In the genomic region with DNA sequence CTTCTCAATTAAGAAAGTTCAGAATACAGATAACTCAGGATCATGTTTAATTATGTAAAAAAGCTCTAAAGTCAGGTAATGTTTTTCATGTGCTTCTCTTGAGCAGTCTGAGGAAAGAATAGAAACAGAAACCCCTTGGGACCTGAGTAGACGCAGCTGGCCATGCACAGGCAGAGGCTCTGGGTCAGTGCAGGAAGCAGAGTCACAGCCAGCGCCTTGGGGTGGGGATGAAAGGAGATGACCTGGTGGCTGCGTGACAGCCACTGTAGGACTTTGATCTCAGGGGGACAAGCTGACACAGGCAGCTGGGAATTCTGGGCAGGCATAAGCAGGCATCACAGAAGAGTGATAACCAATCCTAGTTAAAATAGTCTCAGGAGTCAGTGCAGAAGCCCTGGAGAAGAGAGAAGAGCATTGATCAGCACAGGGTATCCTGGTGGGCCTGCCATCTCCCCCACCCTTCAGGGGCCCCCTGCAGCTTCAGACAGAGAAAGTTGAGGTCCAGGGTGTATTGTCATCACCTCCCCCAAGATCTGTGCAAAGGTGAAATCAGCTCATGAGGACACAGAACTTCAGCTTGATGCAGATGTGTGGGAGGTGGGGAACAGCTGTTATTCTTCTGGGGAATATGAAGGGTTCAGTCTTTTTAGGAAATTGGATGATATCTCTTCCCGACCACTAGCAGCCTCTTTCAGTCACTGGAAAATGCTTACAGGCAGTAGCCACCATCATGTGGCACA, we compare ENCODE assay signal across 1 cellular context.
A peak's percentile ranks its signal among the peaks of the same experiment; 100 is the strongest.
TF ChIP-seq lines count a peak whose summit lies in the region.

No MANE protein-coding gene starts in this region.

TF ChIP-seq in GM12878, 131 proteins besides CTCF, POLR2A, EP300 and RAD21 (continued from another document):
- TF ChIP-seq, protein P1, sequence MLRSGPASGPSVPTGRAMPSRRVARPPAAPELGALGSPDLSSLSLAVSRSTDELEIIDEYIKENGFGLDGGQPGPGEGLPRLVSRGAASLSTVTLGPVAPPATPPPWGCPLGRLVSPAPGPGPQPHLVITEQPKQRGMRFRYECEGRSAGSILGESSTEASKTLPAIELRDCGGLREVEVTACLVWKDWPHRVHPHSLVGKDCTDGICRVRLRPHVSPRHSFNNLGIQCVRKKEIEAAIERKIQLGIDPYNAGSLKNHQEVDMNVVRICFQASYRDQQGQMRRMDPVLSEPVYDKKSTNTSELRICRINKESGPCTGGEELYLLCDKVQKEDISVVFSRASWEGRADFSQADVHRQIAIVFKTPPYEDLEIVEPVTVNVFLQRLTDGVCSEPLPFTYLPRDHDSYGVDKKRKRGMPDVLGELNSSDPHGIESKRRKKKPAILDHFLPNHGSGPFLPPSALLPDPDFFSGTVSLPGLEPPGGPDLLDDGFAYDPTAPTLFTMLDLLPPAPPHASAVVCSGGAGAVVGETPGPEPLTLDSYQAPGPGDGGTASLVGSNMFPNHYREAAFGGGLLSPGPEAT (IDR thresholded peaks at IDR 0.05; ENCODE audit: low read depth), result no peak
- TF ChIP-seq KAT2A (conservative IDR thresholded peaks at IDR 0.05; ENCODE audit: control insufficient read depth, low read depth, low read length) (no peak), HCFC1 (IDR thresholded peaks at IDR 0.05; ENCODE audit: low read length) (no peak), HDAC6 (IDR thresholded peaks at IDR 0.05; ENCODE audit: unreplicated experiment) (no peak), TARDBP (IDR thresholded peaks at IDR 0.05; ENCODE audit: borderline replicate concordance) (no peak), RBBP5 (conservative IDR thresholded peaks at IDR 0.05) (no peak), TCF12 (IDR thresholded peaks at IDR 0.05; ENCODE audit: low read depth, low read length) (peak; percentile 48; the same call in 1 of the 2 replicates), CEBPB (IDR thresholded peaks at IDR 0.05; ENCODE audit: borderline replicate concordance in 1 of 2, low read depth in 2 of 2, low read length in 2 of 2) (no peak), MTA3 (IDR thresholded peaks at IDR 0.05; ENCODE audit: borderline replicate concordance, low read length) (no peak), POLR2AphosphoS2 (IDR thresholded peaks at IDR 0.05; ENCODE audit: low read depth, low read length) (no peak), KDM1A (IDR thresholded peaks at IDR 0.05; ENCODE audit: borderline replicate concordance) (no peak), CBX3 (IDR thresholded peaks at IDR 0.05; ENCODE audit: borderline replicate concordance, low read depth) (no peak), CHD4 (IDR thresholded peaks at IDR 0.05) (no peak), JUND (IDR thresholded peaks at IDR 0.05; ENCODE audit: low read depth, low read length) (no peak), ZZZ3 (IDR thresholded peaks at IDR 0.05; ENCODE audit: control insufficient read depth, insufficient read length, low read depth) (no peak), CBX5 (IDR thresholded peaks at IDR 0.05; ENCODE audit: low read depth) (no peak), CREM (IDR thresholded peaks at IDR 0.05; ENCODE audit: low read depth) (no peak), POLR2AphosphoS5 (IDR thresholded peaks at IDR 0.05; ENCODE audit: low read length) (0 out of 2 replicates have a peak, but pooled peaks have one; percentile 18), MEF2B (IDR thresholded peaks at IDR 0.05; ENCODE audit: partially characterized antibody, poor library complexity, severe bottlenecking) (peak; percentile 44), ASH2L (IDR thresholded peaks at IDR 0.05; ENCODE audit: borderline replicate concordance, low read depth) (no peak), MYB (IDR thresholded peaks at IDR 0.05; ENCODE audit: borderline replicate concordance, low read depth, low read length) (no peak)
- TF ChIP-seq, protein P2, sequence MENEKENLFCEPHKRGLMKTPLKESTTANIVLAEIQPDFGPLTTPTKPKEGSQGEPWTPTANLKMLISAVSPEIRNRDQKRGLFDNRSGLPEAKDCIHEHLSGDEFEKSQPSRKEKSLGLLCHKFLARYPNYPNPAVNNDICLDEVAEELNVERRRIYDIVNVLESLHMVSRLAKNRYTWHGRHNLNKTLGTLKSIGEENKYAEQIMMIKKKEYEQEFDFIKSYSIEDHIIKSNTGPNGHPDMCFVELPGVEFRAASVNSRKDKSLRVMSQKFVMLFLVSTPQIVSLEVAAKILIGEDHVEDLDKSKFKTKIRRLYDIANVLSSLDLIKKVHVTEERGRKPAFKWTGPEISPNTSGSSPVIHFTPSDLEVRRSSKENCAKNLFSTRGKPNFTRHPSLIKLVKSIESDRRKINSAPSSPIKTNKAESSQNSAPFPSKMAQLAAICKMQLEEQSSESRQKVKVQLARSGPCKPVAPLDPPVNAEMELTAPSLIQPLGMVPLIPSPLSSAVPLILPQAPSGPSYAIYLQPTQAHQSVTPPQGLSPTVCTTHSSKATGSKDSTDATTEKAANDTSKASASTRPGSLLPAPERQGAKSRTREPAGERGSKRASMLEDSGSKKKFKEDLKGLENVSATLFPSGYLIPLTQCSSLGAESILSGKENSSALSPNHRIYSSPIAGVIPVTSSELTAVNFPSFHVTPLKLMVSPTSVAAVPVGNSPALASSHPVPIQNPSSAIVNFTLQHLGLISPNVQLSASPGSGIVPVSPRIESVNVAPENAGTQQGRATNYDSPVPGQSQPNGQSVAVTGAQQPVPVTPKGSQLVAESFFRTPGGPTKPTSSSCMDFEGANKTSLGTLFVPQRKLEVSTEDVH (IDR thresholded peaks at IDR 0.05; ENCODE audit: low read depth, partially characterized antibody), result no peak
- TF ChIP-seq, protein P3, sequence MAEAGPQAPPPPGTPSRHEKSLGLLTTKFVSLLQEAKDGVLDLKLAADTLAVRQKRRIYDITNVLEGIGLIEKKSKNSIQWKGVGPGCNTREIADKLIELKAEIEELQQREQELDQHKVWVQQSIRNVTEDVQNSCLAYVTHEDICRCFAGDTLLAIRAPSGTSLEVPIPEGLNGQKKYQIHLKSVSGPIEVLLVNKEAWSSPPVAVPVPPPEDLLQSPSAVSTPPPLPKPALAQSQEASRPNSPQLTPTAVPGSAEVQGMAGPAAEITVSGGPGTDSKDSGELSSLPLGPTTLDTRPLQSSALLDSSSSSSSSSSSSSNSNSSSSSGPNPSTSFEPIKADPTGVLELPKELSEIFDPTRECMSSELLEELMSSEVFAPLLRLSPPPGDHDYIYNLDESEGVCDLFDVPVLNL (IDR thresholded peaks at IDR 0.05; ENCODE audit: low read depth, low read length), result no peak
- TF ChIP-seq, protein P4, sequence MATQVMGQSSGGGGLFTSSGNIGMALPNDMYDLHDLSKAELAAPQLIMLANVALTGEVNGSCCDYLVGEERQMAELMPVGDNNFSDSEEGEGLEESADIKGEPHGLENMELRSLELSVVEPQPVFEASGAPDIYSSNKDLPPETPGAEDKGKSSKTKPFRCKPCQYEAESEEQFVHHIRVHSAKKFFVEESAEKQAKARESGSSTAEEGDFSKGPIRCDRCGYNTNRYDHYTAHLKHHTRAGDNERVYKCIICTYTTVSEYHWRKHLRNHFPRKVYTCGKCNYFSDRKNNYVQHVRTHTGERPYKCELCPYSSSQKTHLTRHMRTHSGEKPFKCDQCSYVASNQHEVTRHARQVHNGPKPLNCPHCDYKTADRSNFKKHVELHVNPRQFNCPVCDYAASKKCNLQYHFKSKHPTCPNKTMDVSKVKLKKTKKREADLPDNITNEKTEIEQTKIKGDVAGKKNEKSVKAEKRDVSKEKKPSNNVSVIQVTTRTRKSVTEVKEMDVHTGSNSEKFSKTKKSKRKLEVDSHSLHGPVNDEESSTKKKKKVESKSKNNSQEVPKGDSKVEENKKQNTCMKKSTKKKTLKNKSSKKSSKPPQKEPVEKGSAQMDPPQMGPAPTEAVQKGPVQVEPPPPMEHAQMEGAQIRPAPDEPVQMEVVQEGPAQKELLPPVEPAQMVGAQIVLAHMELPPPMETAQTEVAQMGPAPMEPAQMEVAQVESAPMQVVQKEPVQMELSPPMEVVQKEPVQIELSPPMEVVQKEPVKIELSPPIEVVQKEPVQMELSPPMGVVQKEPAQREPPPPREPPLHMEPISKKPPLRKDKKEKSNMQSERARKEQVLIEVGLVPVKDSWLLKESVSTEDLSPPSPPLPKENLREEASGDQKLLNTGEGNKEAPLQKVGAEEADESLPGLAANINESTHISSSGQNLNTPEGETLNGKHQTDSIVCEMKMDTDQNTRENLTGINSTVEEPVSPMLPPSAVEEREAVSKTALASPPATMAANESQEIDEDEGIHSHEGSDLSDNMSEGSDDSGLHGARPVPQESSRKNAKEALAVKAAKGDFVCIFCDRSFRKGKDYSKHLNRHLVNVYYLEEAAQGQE (IDR thresholded peaks at IDR 0.05; ENCODE audit: low read depth, low read length), result no peak
- TF ChIP-seq, protein P5, sequence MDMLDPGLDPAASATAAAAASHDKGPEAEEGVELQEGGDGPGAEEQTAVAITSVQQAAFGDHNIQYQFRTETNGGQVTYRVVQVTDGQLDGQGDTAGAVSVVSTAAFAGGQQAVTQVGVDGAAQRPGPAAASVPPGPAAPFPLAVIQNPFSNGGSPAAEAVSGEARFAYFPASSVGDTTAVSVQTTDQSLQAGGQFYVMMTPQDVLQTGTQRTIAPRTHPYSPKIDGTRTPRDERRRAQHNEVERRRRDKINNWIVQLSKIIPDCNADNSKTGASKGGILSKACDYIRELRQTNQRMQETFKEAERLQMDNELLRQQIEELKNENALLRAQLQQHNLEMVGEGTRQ (IDR thresholded peaks at IDR 0.05; ENCODE audit: borderline replicate concordance, low read depth, low read length), result no peak
- TF ChIP-seq, protein P6, sequence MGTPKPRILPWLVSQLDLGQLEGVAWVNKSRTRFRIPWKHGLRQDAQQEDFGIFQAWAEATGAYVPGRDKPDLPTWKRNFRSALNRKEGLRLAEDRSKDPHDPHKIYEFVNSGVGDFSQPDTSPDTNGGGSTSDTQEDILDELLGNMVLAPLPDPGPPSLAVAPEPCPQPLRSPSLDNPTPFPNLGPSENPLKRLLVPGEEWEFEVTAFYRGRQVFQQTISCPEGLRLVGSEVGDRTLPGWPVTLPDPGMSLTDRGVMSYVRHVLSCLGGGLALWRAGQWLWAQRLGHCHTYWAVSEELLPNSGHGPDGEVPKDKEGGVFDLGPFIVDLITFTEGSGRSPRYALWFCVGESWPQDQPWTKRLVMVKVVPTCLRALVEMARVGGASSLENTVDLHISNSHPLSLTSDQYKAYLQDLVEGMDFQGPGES (IDR thresholded peaks at IDR 0.05), result no peak
- TF ChIP-seq, protein P7, sequence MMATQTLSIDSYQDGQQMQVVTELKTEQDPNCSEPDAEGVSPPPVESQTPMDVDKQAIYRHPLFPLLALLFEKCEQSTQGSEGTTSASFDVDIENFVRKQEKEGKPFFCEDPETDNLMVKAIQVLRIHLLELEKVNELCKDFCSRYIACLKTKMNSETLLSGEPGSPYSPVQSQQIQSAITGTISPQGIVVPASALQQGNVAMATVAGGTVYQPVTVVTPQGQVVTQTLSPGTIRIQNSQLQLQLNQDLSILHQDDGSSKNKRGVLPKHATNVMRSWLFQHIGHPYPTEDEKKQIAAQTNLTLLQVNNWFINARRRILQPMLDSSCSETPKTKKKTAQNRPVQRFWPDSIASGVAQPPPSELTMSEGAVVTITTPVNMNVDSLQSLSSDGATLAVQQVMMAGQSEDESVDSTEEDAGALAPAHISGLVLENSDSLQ (IDR thresholded peaks at IDR 0.05), result no peak
- TF ChIP-seq, protein P8, sequence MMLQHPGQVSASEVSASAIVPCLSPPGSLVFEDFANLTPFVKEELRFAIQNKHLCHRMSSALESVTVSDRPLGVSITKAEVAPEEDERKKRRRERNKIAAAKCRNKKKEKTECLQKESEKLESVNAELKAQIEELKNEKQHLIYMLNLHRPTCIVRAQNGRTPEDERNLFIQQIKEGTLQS (IDR thresholded peaks at IDR 0.05; ENCODE audit: borderline replicate concordance, extremely low read depth, low read depth, low read length), result no peak
- TF ChIP-seq, protein P9, sequence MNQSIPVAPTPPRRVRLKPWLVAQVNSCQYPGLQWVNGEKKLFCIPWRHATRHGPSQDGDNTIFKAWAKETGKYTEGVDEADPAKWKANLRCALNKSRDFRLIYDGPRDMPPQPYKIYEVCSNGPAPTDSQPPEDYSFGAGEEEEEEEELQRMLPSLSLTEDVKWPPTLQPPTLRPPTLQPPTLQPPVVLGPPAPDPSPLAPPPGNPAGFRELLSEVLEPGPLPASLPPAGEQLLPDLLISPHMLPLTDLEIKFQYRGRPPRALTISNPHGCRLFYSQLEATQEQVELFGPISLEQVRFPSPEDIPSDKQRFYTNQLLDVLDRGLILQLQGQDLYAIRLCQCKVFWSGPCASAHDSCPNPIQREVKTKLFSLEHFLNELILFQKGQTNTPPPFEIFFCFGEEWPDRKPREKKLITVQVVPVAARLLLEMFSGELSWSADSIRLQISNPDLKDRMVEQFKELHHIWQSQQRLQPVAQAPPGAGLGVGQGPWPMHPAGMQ (IDR thresholded peaks at IDR 0.05; ENCODE audit: borderline replicate concordance), result no peak
- TF ChIP-seq, protein P10, sequence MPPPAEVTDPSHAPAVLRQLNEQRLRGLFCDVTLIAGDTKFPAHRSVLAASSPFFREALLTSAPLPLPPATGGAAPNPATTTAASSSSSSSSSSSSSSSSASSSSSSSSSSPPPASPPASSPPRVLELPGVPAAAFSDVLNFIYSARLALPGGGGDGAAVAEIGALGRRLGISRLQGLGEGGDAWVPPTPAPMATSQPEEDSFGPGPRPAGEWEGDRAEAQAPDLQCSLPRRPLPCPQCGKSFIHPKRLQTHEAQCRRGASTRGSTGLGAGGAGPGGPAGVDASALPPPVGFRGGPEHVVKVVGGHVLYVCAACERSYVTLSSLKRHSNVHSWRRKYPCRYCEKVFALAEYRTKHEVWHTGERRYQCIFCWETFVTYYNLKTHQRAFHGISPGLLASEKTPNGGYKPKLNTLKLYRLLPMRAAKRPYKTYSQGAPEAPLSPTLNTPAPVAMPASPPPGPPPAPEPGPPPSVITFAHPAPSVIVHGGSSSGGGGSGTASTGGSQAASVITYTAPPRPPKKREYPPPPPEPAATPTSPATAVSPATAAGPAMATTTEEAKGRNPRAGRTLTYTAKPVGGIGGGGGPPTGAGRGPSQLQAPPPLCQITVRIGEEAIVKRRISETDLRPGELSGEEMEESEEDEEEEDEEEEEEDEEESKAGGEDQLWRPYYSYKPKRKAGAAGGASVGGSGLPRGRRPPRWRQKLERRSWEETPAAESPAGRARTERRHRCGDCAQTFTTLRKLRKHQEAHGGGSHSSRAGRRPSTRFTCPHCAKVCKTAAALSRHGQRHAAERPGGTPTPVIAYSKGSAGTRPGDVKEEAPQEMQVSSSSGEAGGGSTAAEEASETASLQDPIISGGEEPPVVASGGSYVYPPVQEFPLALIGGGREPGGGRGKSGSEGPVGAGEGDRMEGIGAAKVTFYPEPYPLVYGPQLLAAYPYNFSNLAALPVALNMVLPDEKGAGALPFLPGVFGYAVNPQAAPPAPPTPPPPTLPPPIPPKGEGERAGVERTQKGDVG (CRISPR knock-in tag; IDR thresholded peaks at IDR 0.05), result no peak
- TF ChIP-seq, protein P11, sequence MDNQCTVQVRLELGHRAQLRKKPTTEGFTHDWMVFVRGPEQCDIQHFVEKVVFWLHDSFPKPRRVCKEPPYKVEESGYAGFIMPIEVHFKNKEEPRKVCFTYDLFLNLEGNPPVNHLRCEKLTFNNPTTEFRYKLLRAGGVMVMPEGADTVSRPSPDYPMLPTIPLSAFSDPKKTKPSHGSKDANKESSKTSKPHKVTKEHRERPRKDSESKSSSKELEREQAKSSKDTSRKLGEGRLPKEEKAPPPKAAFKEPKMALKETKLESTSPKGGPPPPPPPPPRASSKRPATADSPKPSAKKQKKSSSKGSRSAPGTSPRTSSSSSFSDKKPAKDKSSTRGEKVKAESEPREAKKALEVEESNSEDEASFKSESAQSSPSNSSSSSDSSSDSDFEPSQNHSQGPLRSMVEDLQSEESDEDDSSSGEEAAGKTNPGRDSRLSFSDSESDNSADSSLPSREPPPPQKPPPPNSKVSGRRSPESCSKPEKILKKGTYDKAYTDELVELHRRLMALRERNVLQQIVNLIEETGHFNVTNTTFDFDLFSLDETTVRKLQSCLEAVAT (IDR thresholded peaks at IDR 0.05), result no peak
